26 cellular contexts compared by ENCODE assay signal in genomic region chr6:44039839-44040350, GRCh38.
DNase-seq lines count a peak whose midpoint lies in the region; ATAC-seq and TF ChIP-seq lines count a peak whose summit lies in the region.
"Had no signal": no experiment of that assay in that cellular context is flagged by ENCODE, and none has a peak within 500 bp of the region (broad histone marks: within the 10 kb centered on the region; RNA-seq: fewer than 3 reads in every experiment).

No MANE protein-coding gene starts in this region.

- H3K36me3 ChIP-seq in GM23338 (ENCODE audit: insufficient read depth) (no peaks in the 10 kb centered on the region), RWPE2 (ENCODE audit: low read depth) (no peaks in the 10 kb centered on the region)
- H3K36me3 ChIP-seq: BLaER1, tibial nerve had no signal

- peaks cover 42% of the 10 kb centered on the region for H3K4me1 Mint-ChIP-seq in GM23338
- no peaks in the 10 kb centered on the region for H3K4me1 Mint-ChIP-seq in glutamatergic neuron (ENCODE audit: low read depth, unreplicated experiment)

- H2AFZ ChIP-seq in GM23338: no peak overlapping the region

- H3K4me3 ChIP-seq in GM23338 (no peak overlapping the region), RWPE2 (ENCODE audit: severe bottlenecking) (no peak overlapping the region)
- H3K4me3 ChIP-seq: BLaER1, tibial nerve had no signal

- no peaks in the 10 kb centered on the region for H3K27me3 ChIP-seq in GM23338 (ENCODE audit: insufficient read depth)
- no peaks in the 10 kb centered on the region for H3K27me3 ChIP-seq in RWPE2 (ENCODE audit: insufficient read depth, poor library complexity, severe bottlenecking)
- H3K27me3 ChIP-seq: BLaER1, tibial nerve had no signal

- no peak for ATAC-seq in GM23338
- ATAC-seq in RWPE2 (ENCODE audit: low read depth): no peak
- no peak for ATAC-seq in GM18907 (IDR thresholded peaks at IDR 0.05; ENCODE audit: unreplicated experiment)
- ATAC-seq: SK-N-SH treated with all-trans-retinoic acid at 6 μM for 48 hours, T-helper 17 cell had no signal

- intact Hi-C loops in posterior vena cava (cut with DNase I): no loop called here

- H3K9me2 ChIP-seq in GM23338 (ENCODE audit: insufficient read depth): no peaks in the 10 kb centered on the region

- H3K9me3 Mint-ChIP-seq in GM23338: no peaks in the 10 kb centered on the region
- peaks cover 5% of the 10 kb centered on the region for H3K9me3 Mint-ChIP-seq in glutamatergic neuron (ENCODE audit: unreplicated experiment)
- H3K9me3 Mint-ChIP-seq: activated naive CD8-positive, alpha-beta T cell treated with anti-CD3 and anti-CD28 coated beads for 36 hours; H9 had no signal

- H3K27ac ChIP-seq in GM23338 (ENCODE audit: low read depth): no peak overlapping the region
- H3K27ac ChIP-seq in RWPE2 (ENCODE audit: poor library complexity, severe bottlenecking): peak overlapping the region; percentile 99
- H3K27ac ChIP-seq: BLaER1, epithelial cell of prostate had no signal

- 0 out of 2 replicates have a peak overlapping the region, but pooled peaks have one; percentile 11 for H3K27ac Mint-ChIP-seq in GM23338
- no peak overlapping the region for H3K27ac Mint-ChIP-seq in glutamatergic neuron (ENCODE audit: unreplicated experiment)
- H3K27ac Mint-ChIP-seq: activated naive CD8-positive, alpha-beta T cell treated with anti-CD3 and anti-CD28 coated beads for 36 hours; T-helper 17 cell had no signal

- peaks cover 15% of the 10 kb centered on the region for H3K27me3 Mint-ChIP-seq in GM23338 (ENCODE audit: insufficient read depth, low read depth, poor library complexity)
- H3K27me3 Mint-ChIP-seq in glutamatergic neuron (ENCODE audit: unreplicated experiment): peaks cover 4% of the 10 kb centered on the region
- H3K27me3 Mint-ChIP-seq: activated naive CD8-positive, alpha-beta T cell treated with anti-CD3 and anti-CD28 coated beads for 36 hours had no signal

- no peak for DNase-seq in GM23338 (ENCODE audit: low spot score)
- DNase-seq in RWPE2 (ENCODE audit: low spot score): no peak
- DNase-seq in glutamatergic neuron: peak; percentile 13
- DNase-seq in posterior vena cava (ENCODE audit: low spot score): peak; percentile 46
- no peak for DNase-seq in activated CD4-positive, alpha-beta T cell treated with anti-CD3 and anti-CD28 coated beads, Interleukin-2, amount 50 U/mL, for 1 hour
- no peak for DNase-seq in GM20000 (ENCODE audit: low spot score)
- no peak for DNase-seq in NCI-H2107 treated with DMSO at 0.1 percent for 48 hours (lab: John Stamatoyannopoulos, UW; ENCODE audit: unreplicated experiment)
- DNase-seq: activated CD4-positive, alpha-beta T cell treated with anti-CD3 and anti-CD28 coated beads for 1 hour; activated naive CD8-positive, alpha-beta T cell treated with anti-CD3 and anti-CD28 coated beads for 36 hours; activated T-cell treated with anti-CD3 and anti-CD28 coated beads for 4 hours; DMS53; effector CD4-positive, alpha-beta T cell; H9; KG1; MM.1S; NCI-H2029 treated with DMSO at 0.1 percent for 48 hours; NCI-H226; NCI-H69; small intestine; stimulated activated CD4-positive, alpha-beta T cell treated with anti-CD3 and anti-CD28 coated beads, Interleukin-1b, Interleukin-23, amount 100 ng/mL, for 48 hours; T-helper 17 cell had no signal

- TF ChIP-seq CTCF in GM23338 (conservative IDR thresholded peaks at IDR 0.05; ENCODE audit: low read depth in 2 of 2) (no peak), RWPE2 (IDR thresholded peaks at IDR 0.05; ENCODE audit: poor library complexity, severe bottlenecking) (no peak), glutamatergic neuron (IDR thresholded peaks at IDR 0.05; ENCODE audit: partially characterized antibody, unreplicated experiment) (no peak), GM20000 (IDR thresholded peaks at IDR 0.05; ENCODE audit: extremely low read depth, missing control alignments) (no peak)

- H3K79me2 ChIP-seq in GM23338 (replicated peaks; ENCODE audit: insufficient read depth): no peaks in the 10 kb centered on the region

- H4K20me1 ChIP-seq in GM23338 (replicated peaks; ENCODE audit: insufficient read depth): no peaks in the 10 kb centered on the region
- H4K20me1 ChIP-seq: BLaER1 had no signal

- H3F3A ChIP-seq in GM23338 (replicated peaks; ENCODE audit: low read depth): no peaks in the 10 kb centered on the region

- H3K9me3 ChIP-seq in RWPE2 (ENCODE audit: severe bottlenecking): no peaks in the 10 kb centered on the region
- H3K9me3 ChIP-seq: BLaER1, tibial nerve had no signal

- H3K4me3 Mint-ChIP-seq in GM23338: no peak overlapping the region
- H3K4me3 Mint-ChIP-seq in glutamatergic neuron (ENCODE audit: unreplicated experiment): no peak overlapping the region
- H3K4me3 Mint-ChIP-seq: activated naive CD8-positive, alpha-beta T cell treated with anti-CD3 and anti-CD28 coated beads for 36 hours; H9; T-helper 17 cell had no signal

- H3K36me3 Mint-ChIP-seq in GM23338 (ENCODE audit: low read depth) (no peaks in the 10 kb centered on the region), glutamatergic neuron (ENCODE audit: unreplicated experiment) (no peaks in the 10 kb centered on the region)
- H3K36me3 Mint-ChIP-seq: activated naive CD8-positive, alpha-beta T cell treated with anti-CD3 and anti-CD28 coated beads for 36 hours had no signal

- H3K4me1 ChIP-seq in GM23338 (ENCODE audit: insufficient read depth) (peaks cover 19% of the 10 kb centered on the region), RWPE2 (ENCODE audit: insufficient read depth, poor library complexity, severe bottlenecking) (peaks cover 59% of the 10 kb centered on the region)

- no peak overlapping the region for H3K4me2 ChIP-seq in GM23338
- H3K4me2 ChIP-seq: BLaER1 had no signal

TF ChIP-seq in GM23338, 12 proteins besides CTCF, POLR2A, EP300 and RAD21:
- TF ChIP-seq ZNF114 (CRISPR knock-in tag; IDR thresholded peaks at IDR 0.05) (no peak), POLR2AphosphoS5 (IDR thresholded peaks at IDR 0.05; ENCODE audit: low read depth) (no peak), ZNF462 (CRISPR knock-in tag; IDR thresholded peaks at IDR 0.05) (no peak), CREB1 (CRISPR knock-in tag; IDR thresholded peaks at IDR 0.05; ENCODE audit: low read depth) (no peak), NANOG (IDR thresholded peaks at IDR 0.05; ENCODE audit: borderline replicate concordance) (no peak)

Comparison
In these comparisons a context has a peak if more than half of its experiments do, and no peak if none do; other contexts are left out.
1. DNase-seq: peak in glutamatergic neuron (single experiment) and posterior vena cava (single experiment); none in GM23338 (single experiment), RWPE2 (single experiment), activated CD4-positive, alpha-beta T cell treated with anti-CD3 and anti-CD28 coated beads, Interleukin-2, amount 50 U/mL, for 1 hour (single experiment), GM20000 (single experiment) and NCI-H2107 treated with DMSO at 0.1 percent for 48 hours (single experiment).